1 cellular context compared by ENCODE assay signal in genomic region chr12:120979862-120980696, GRCh38.
A peak's percentile ranks its signal among the peaks of the same experiment; 100 is the strongest.
TF ChIP-seq lines count a peak whose summit lies in the region.

No MANE protein-coding gene starts in this region.

TF ChIP-seq in H1, 55 proteins besides CTCF, POLR2A, EP300 and RAD21:
- TF ChIP-seq RFX5 (IDR thresholded peaks at IDR 0.05; ENCODE audit: borderline replicate concordance, low read depth, low read length), result no peak
- no peak for TF ChIP-seq CREB1 (IDR thresholded peaks at IDR 0.05)
- TF ChIP-seq KDM1A (IDR thresholded peaks at IDR 0.05; ENCODE audit: borderline replicate concordance, low read length), result no peak
- TF ChIP-seq TCF12 (IDR thresholded peaks at IDR 0.05; ENCODE audit: low read depth, low read length), result peak; percentile 91; the same call in 1 of the 2 replicates
- TF ChIP-seq CBX8 (IDR thresholded peaks at IDR 0.05; ENCODE audit: borderline replicate concordance, low read depth, low read length), result no peak
- no peak for TF ChIP-seq EGR1 (IDR thresholded peaks at IDR 0.05; ENCODE audit: borderline replicate concordance, low read depth, low read length)
- TF ChIP-seq BRCA1 (IDR thresholded peaks at IDR 0.05; ENCODE audit: low read depth, low read length), result no peak
- TF ChIP-seq CTBP2 (IDR thresholded peaks at IDR 0.05; ENCODE audit: borderline replicate concordance, insufficient read depth, insufficient read length, low read length), result no peak
- TF ChIP-seq RNF2 (IDR thresholded peaks at IDR 0.05; ENCODE audit: borderline replicate concordance, low read depth, low read length, missing control alignments, poor library complexity, severe bottlenecking), result no peak
- TF ChIP-seq SIN3A (conservative IDR thresholded peaks at IDR 0.05 in 1 of 2, IDR thresholded peaks at IDR 0.05 in 1 of 2; ENCODE audit: low read depth in 1 of 2, low read length in 2 of 2), result 0 out of 4 replicates have a peak, but pooled peaks of 1 of the 2 experiments have one; percentile 31
